In the genomic region with DNA sequence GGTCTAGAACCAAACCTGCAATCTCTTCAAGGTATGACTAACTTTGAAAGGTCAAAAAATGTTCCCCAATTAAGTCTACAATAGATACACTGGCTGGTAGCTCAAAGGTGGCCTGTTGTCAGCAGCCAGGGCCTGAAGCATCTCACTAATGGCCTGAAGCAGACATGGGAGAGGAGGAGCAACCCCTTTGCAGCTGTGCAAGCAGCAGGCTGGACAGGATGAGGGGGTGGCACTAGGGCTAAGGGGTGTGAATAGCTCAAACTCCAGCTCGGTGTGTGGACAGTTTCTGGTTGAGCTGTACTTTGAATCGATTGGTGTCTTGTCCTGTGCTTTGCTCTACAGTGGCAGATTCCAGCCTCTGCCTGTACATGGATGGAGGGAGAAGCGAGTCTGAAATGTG, we compare ENCODE assay signal across 1 cellular context.
TF ChIP-seq lines count a peak whose summit lies in the region.

No MANE protein-coding gene starts in this region.

TF ChIP-seq in HepG2, 621 proteins besides CTCF, POLR2A, EP300 and RAD21 (continued from another document and continues in another):
- TF ChIP-seq, protein P1, sequence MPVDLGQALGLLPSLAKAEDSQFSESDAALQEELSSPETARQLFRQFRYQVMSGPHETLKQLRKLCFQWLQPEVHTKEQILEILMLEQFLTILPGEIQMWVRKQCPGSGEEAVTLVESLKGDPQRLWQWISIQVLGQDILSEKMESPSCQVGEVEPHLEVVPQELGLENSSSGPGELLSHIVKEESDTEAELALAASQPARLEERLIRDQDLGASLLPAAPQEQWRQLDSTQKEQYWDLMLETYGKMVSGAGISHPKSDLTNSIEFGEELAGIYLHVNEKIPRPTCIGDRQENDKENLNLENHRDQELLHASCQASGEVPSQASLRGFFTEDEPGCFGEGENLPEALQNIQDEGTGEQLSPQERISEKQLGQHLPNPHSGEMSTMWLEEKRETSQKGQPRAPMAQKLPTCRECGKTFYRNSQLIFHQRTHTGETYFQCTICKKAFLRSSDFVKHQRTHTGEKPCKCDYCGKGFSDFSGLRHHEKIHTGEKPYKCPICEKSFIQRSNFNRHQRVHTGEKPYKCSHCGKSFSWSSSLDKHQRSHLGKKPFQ (CRISPR knock-in tag; IDR thresholded peaks at IDR 0.05; ENCODE audit: insufficient replicate concordance) = peak; percentile 99
- TF ChIP-seq, protein P2, sequence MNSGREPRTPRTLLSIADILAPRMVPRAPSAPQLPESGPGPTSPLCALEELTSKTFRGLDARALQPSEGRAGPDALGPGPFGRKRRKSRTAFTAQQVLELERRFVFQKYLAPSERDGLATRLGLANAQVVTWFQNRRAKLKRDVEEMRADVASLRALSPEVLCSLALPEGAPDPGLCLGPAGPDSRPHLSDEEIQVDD (CRISPR knock-in tag; IDR thresholded peaks at IDR 0.05; ENCODE audit: borderline replicate concordance) = no peak
- TF ChIP-seq, protein P3, sequence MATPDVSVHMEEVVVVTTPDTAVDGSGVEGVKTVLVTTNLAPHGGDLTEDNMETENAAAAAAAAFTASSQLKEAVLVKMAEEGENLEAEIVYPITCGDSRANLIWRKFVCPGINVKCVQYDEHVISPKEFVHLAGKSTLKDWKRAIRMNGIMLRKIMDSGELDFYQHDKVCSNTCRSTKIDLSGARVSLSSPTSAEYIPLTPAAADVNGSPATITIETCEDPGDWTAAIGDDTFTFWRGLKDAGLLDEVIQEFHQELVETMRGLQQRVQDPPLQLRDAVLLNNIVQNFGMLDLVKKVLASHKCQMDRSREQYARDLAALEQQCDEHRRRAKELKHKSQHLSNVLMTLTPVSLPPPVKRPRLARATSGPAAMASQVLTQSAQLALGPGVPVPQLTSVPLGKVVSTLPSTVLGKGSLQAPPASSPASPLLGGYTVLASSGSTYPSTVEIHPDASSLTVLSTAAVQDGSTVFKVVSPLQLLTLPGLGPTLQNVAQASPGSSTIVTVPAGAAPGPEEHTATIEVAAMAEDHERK (CRISPR knock-in tag; IDR thresholded peaks at IDR 0.05; ENCODE audit: low read depth) = no peak
- TF ChIP-seq MYC (CRISPR knock-in tag; IDR thresholded peaks at IDR 0.05; ENCODE audit: borderline replicate concordance) (peak; percentile 20; the same call in 1 of the 2 replicates), TBX2 (CRISPR knock-in tag; IDR thresholded peaks at IDR 0.05; ENCODE audit: borderline replicate concordance) (peak; percentile 88), ZNF605 (CRISPR knock-in tag; IDR thresholded peaks at IDR 0.05) (peak; percentile 58; the same call in 1 of the 2 replicates), ZBTB38 (CRISPR knock-in tag; IDR thresholded peaks at IDR 0.05) (peak; percentile 69), GFI1 (CRISPR knock-in tag; IDR thresholded peaks at IDR 0.05; ENCODE audit: borderline replicate concordance) (peak; percentile 43; the same call in 1 of the 2 replicates), ZNF781 (CRISPR knock-in tag; IDR thresholded peaks at IDR 0.05; ENCODE audit: borderline replicate concordance, not compliant biosample characterization) (no peak), ZNF556 (CRISPR knock-in tag; IDR thresholded peaks at IDR 0.05; ENCODE audit: borderline replicate concordance) (peak; percentile 61; the same call in 1 of the 2 replicates), REPIN1 (CRISPR knock-in tag; IDR thresholded peaks at IDR 0.05; ENCODE audit: borderline replicate concordance, low read depth) (peak; percentile 72; the same call in 1 of the 2 replicates), SYNCRIP (IDR thresholded peaks at IDR 0.05; ENCODE audit: insufficient read depth, low read depth, low read length) (no peak)
- TF ChIP-seq, protein P4, sequence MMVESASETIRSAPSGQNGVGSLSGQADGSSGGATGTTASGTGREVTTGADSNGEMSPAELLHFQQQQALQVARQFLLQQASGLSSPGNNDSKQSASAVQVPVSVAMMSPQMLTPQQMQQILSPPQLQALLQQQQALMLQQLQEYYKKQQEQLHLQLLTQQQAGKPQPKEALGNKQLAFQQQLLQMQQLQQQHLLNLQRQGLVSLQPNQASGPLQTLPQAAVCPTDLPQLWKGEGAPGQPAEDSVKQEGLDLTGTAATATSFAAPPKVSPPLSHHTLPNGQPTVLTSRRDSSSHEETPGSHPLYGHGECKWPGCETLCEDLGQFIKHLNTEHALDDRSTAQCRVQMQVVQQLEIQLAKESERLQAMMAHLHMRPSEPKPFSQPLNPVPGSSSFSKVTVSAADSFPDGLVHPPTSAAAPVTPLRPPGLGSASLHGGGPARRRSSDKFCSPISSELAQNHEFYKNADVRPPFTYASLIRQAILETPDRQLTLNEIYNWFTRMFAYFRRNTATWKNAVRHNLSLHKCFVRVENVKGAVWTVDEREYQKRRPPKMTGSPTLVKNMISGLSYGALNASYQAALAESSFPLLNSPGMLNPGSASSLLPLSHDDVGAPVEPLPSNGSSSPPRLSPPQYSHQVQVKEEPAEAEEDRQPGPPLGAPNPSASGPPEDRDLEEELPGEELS (CRISPR knock-in tag; IDR thresholded peaks at IDR 0.05) = peak; percentile 74
- TF ChIP-seq, protein P5, sequence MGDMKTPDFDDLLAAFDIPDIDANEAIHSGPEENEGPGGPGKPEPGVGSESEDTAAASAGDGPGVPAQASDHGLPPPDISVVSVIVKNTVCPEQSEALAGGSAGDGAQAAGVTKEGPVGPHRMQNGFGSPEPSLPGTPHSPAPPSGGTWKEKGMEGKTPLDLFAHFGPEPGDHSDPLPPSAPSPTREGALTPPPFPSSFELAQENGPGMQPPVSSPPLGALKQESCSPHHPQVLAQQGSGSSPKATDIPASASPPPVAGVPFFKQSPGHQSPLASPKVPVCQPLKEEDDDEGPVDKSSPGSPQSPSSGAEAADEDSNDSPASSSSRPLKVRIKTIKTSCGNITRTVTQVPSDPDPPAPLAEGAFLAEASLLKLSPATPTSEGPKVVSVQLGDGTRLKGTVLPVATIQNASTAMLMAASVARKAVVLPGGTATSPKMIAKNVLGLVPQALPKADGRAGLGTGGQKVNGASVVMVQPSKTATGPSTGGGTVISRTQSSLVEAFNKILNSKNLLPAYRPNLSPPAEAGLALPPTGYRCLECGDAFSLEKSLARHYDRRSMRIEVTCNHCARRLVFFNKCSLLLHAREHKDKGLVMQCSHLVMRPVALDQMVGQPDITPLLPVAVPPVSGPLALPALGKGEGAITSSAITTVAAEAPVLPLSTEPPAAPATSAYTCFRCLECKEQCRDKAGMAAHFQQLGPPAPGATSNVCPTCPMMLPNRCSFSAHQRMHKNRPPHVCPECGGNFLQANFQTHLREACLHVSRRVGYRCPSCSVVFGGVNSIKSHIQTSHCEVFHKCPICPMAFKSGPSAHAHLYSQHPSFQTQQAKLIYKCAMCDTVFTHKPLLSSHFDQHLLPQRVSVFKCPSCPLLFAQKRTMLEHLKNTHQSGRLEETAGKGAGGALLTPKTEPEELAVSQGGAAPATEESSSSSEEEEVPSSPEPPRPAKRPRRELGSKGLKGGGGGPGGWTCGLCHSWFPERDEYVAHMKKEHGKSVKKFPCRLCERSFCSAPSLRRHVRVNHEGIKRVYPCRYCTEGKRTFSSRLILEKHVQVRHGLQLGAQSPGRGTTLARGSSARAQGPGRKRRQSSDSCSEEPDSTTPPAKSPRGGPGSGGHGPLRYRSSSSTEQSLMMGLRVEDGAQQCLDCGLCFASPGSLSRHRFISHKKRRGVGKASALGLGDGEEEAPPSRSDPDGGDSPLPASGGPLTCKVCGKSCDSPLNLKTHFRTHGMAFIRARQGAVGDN (CRISPR knock-in tag; IDR thresholded peaks at IDR 0.05) = peak; percentile 61
- TF ChIP-seq, protein P6, sequence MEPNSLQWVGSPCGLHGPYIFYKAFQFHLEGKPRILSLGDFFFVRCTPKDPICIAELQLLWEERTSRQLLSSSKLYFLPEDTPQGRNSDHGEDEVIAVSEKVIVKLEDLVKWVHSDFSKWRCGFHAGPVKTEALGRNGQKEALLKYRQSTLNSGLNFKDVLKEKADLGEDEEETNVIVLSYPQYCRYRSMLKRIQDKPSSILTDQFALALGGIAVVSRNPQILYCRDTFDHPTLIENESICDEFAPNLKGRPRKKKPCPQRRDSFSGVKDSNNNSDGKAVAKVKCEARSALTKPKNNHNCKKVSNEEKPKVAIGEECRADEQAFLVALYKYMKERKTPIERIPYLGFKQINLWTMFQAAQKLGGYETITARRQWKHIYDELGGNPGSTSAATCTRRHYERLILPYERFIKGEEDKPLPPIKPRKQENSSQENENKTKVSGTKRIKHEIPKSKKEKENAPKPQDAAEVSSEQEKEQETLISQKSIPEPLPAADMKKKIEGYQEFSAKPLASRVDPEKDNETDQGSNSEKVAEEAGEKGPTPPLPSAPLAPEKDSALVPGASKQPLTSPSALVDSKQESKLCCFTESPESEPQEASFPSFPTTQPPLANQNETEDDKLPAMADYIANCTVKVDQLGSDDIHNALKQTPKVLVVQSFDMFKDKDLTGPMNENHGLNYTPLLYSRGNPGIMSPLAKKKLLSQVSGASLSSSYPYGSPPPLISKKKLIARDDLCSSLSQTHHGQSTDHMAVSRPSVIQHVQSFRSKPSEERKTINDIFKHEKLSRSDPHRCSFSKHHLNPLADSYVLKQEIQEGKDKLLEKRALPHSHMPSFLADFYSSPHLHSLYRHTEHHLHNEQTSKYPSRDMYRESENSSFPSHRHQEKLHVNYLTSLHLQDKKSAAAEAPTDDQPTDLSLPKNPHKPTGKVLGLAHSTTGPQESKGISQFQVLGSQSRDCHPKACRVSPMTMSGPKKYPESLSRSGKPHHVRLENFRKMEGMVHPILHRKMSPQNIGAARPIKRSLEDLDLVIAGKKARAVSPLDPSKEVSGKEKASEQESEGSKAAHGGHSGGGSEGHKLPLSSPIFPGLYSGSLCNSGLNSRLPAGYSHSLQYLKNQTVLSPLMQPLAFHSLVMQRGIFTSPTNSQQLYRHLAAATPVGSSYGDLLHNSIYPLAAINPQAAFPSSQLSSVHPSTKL (CRISPR knock-in tag; IDR thresholded peaks at IDR 0.05) = peak; percentile 54; the same call in 1 of the 2 replicates
- TF ChIP-seq, protein P7, sequence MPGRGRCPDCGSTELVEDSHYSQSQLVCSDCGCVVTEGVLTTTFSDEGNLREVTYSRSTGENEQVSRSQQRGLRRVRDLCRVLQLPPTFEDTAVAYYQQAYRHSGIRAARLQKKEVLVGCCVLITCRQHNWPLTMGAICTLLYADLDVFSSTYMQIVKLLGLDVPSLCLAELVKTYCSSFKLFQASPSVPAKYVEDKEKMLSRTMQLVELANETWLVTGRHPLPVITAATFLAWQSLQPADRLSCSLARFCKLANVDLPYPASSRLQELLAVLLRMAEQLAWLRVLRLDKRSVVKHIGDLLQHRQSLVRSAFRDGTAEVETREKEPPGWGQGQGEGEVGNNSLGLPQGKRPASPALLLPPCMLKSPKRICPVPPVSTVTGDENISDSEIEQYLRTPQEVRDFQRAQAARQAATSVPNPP (CRISPR knock-in tag; IDR thresholded peaks at IDR 0.05) = no peak
- TF ChIP-seq, protein P8, sequence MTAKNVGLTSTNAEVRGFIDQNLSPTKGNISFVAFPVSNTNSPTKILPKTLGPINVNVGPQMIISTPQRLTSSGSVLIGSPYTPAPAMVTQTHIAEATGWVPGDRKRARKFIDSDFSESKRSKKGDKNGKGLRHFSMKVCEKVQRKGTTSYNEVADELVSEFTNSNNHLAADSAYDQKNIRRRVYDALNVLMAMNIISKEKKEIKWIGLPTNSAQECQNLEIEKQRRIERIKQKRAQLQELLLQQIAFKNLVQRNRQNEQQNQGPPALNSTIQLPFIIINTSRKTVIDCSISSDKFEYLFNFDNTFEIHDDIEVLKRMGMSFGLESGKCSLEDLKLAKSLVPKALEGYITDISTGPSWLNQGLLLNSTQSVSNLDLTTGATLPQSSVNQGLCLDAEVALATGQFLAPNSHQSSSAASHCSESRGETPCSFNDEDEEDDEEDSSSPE (CRISPR knock-in tag; IDR thresholded peaks at IDR 0.05) = 0 out of 2 replicates have a peak, but pooled peaks have one; percentile 34
- TF ChIP-seq, protein P9, sequence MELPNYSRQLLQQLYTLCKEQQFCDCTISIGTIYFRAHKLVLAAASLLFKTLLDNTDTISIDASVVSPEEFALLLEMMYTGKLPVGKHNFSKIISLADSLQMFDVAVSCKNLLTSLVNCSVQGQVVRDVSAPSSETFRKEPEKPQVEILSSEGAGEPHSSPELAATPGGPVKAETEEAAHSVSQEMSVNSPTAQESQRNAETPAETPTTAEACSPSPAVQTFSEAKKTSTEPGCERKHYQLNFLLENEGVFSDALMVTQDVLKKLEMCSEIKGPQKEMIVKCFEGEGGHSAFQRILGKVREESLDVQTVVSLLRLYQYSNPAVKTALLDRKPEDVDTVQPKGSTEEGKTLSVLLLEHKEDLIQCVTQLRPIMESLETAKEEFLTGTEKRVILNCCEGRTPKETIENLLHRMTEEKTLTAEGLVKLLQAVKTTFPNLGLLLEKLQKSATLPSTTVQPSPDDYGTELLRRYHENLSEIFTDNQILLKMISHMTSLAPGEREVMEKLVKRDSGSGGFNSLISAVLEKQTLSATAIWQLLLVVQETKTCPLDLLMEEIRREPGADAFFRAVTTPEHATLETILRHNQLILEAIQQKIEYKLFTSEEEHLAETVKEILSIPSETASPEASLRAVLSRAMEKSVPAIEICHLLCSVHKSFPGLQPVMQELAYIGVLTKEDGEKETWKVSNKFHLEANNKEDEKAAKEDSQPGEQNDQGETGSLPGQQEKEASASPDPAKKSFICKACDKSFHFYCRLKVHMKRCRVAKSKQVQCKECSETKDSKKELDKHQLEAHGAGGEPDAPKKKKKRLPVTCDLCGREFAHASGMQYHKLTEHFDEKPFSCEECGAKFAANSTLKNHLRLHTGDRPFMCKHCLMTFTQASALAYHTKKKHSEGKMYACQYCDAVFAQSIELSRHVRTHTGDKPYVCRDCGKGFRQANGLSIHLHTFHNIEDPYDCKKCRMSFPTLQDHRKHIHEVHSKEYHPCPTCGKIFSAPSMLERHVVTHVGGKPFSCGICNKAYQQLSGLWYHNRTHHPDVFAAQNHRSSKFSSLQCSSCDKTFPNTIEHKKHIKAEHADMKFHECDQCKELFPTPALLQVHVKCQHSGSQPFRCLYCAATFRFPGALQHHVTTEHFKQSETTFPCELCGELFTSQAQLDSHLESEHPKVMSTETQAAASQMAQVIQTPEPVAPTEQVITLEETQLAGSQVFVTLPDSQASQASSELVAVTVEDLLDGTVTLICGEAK (IDR thresholded peaks at IDR 0.05) = no peak
- TF ChIP-seq, protein P9 (CRISPR knock-in tag; IDR thresholded peaks at IDR 0.05) = no peak
